In the genomic region with DNA sequence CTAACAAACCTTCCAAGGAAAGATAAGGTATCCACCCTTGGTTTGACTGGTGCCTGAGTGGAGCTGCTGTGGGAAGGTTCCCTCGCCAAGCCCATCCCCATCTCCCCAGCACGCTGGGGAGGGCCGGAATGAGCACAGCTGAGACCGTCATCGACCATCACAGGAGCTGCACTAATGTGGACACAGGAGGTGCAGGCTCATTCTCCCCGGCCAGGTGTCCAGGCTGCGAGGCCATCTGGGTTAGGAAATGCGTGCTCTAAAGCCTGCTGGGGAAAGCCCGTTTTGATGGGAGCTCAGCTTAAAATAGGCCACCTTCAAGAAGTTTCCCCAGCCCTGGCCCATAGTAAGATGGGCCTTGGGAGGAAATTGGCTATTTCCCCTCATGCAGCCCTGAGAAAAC, we compare ENCODE assay signal across 19 cellular contexts.
"Had no signal": no experiment of that assay in that cellular context is flagged by ENCODE, and none has a peak within 500 bp of the region (broad histone marks: within the 10 kb centered on the region; RNA-seq: fewer than 3 reads in every experiment).

No MANE protein-coding gene starts in this region.

- H3K27me3 Mint-ChIP-seq: naive thymus-derived CD8-positive, alpha-beta T cell had no signal

- H3K9me3 Mint-ChIP-seq: endodermal cell; naive thymus-derived CD8-positive, alpha-beta T cell; neural crest cell had no signal

- H3K36me3 ChIP-seq: heart left ventricle, ovary, right atrium auricular region, thoracic aorta, transverse colon had no signal

- H3K4me3 ChIP-seq: coronary artery, heart left ventricle, ovary, right atrium auricular region, stomach, thoracic aorta, transverse colon had no signal

- H3K9me3 ChIP-seq: heart left ventricle, ovary, right atrium auricular region, stomach, thoracic aorta, transverse colon had no signal

- H3K4me3 Mint-ChIP-seq: endodermal cell; naive thymus-derived CD8-positive, alpha-beta T cell; neural crest cell had no signal

- DNase-seq: effector CD4-positive, alpha-beta T cell; endodermal cell; erythroblast; foreskin melanocyte; heart left ventricle; hippocampal formation; kidney glomerular epithelial cell; mesendoderm; naive thymus-derived CD8-positive, alpha-beta T cell; small intestine; stimulated activated CD4-positive, alpha-beta T cell treated with anti-CD3 and anti-CD28 coated beads, Interleukin-12 subunit alpha, Interleukin-12 subunit beta, amount 100 ng/mL, for 4 hours; stimulated activated naive CD4-positive, alpha-beta T cell; stomach; transverse colon had no signal

- H3K4me1 Mint-ChIP-seq: neural crest cell had no signal

- ATAC-seq: heart left ventricle; naive thymus-derived CD8-positive, alpha-beta T cell had no signal

- H3K27ac ChIP-seq: coronary artery, heart left ventricle, ovary, right atrium auricular region, stomach, thoracic aorta, transverse colon had no signal

- H3K27me3 ChIP-seq: heart left ventricle, ovary, right atrium auricular region, stomach, transverse colon had no signal

- H3K27ac Mint-ChIP-seq: endodermal cell had no signal
